ENCODE assay signal across 30 cellular contexts in genomic region chr4:140331245-140331644, GRCh38. TPM values are rescaled to one million over a fixed set of nuclear protein-coding genes. Genes with fewer than 3 reads are reported as not detected.
DNase-seq lines count a peak whose midpoint lies in the region; ATAC-seq lines count a peak whose summit lies in the region.
"Had no signal": no experiment of that assay in that cellular context is flagged by ENCODE, and none has a peak within 500 bp of the region (broad histone marks: within the 10 kb centered on the region; RNA-seq: fewer than 3 reads in every experiment).

No MANE protein-coding gene starts in this region.

- H3K36me3 ChIP-seq in BLaER1: no peaks in the 10 kb centered on the region
- H3K36me3 ChIP-seq: ascending aorta, left lung, Peyer's patch, right atrium auricular region had no signal

- no peak overlapping the region for H3K27ac ChIP-seq in BLaER1
- H3K27ac ChIP-seq: ascending aorta, epithelial cell of prostate, GM23248, left lung, Peyer's patch, right atrium auricular region, testis had no signal

- no peaks in the 10 kb centered on the region for H4K20me1 ChIP-seq in BLaER1

- intact Hi-C loops in left colon (cut with DNase I, micrococcal nuclease): no loop called here

- no peaks in the 10 kb centered on the region for H3K27me3 ChIP-seq in BLaER1
- H3K27me3 ChIP-seq: ascending aorta, left lung, Peyer's patch, right atrium auricular region, testis had no signal

- DNase-seq in KBM-7: peak; percentile 79
- DNase-seq in OCI-M1 (lab: John Stamatoyannopoulos, UW): peak; percentile 90
- no peak for DNase-seq in left colon
- DNase-seq in ACHN: no peak
- DNase-seq: activated B cell treated with CpG ODN at 0.5 μM for 24 hours; activated CD4-positive, alpha-beta T cell treated with anti-CD3 and anti-CD28 coated beads, Interleukin-2, amount 10 ng/mL, durations not matched to agents 7 days and 5 days; activated CD8-positive, alpha-beta memory T cell treated with anti-CD3 and anti-CD28 coated beads, Interleukin-2, amount 10 ng/mL, durations not matched to agents 7 days and 5 days; activated gamma-delta T cell treated with Interleukin-2 at 50 U/mL for 16 hours; activated naive CD8-positive, alpha-beta T cell treated with anti-CD3 and anti-CD28 coated beads, Interleukin-2, amount 10 ng/mL, durations not matched to agents 7 days and 5 days; activated T-cell treated with anti-CD3 and anti-CD28 coated beads, Interleukin-2, amount 50 U/mL, for 4 hours; DMS79; GDM1; GM23248; left lung; mesenchymal stem cell; NCI-H1417 treated with DMSO at 0.1 percent for 48 hours; NCI-H2029 treated with DMSO at 0.1 percent for 48 hours; NK-92 treated with Interleukin-12 subunit alpha and Interleukin-12 subunit beta, amount 100 ng/mL, for 24 hours; Peyer's patch; SHP77; stimulated activated naive CD8-positive, alpha-beta T cell treated with anti-CD3 and anti-CD28 coated beads, Interleukin-15, Interleukin-2, amounts not matched to agents 100 U/mL and 50 U/mL, for 24 hours; T-helper 9 cell; testis had no signal

- in situ Hi-C loops in KBM-7 (cut with MboI; ENCODE audit: low pct_unique_long_range_greater_than_20kb, low sequenced_read_pairs): no loop called here
- in situ Hi-C loops in ACHN (cut with HindIII; ENCODE audit: low pct_ligation_motif_present, low pct_unique_long_range_greater_than_20kb, low sequenced_read_pairs): no loop called here

- no peaks in the 10 kb centered on the region for H3K9me3 ChIP-seq in BLaER1
- H3K9me3 ChIP-seq: ascending aorta, left lung, Peyer's patch, right atrium auricular region, testis had no signal

- peak overlapping the region; percentile 62 for H3K4me2 ChIP-seq in BLaER1
- H3K4me2 ChIP-seq: smooth muscle cell had no signal

- no peak overlapping the region for H3K9ac ChIP-seq in BLaER1
- H3K9ac ChIP-seq: GM23248 had no signal

- H3K4me3 ChIP-seq in BLaER1: no peak overlapping the region
- H3K4me3 ChIP-seq: ascending aorta, GM23248, left lung, Peyer's patch, right atrium auricular region, smooth muscle cell, testis had no signal

- ATAC-seq in left colon (peak; percentile 51), HG03439 (IDR thresholded peaks at IDR 0.05; ENCODE audit: unreplicated experiment) (no peak), GM19397 (IDR thresholded peaks at IDR 0.05; ENCODE audit: unreplicated experiment) (no peak)
- ATAC-seq: activated CD8-positive, alpha-beta memory T cell treated with anti-CD3 and anti-CD28 coated beads, Interleukin-2, amount 10 ng/mL, durations not matched to agents 7 days and 5 days; activated T-cell treated with anti-CD3 and anti-CD28 coated beads, Interleukin-2, amount 50 U/mL, for 4 hours; left lung; stimulated activated naive CD8-positive, alpha-beta T cell treated with anti-CD3 and anti-CD28 coated beads, Interleukin-15, Interleukin-2, amounts not matched to agents 100 U/mL and 50 U/mL, for 24 hours had no signal

- H3K4me1 ChIP-seq in BLaER1: peaks cover 21% of the 10 kb centered on the region
- H3K4me1 ChIP-seq: ascending aorta, left lung, Peyer's patch, right atrium auricular region, testis had no signal

RNA-seq across cellular contexts. Expression of gene SCOC, which starts 42.2 kb away (rescaled TPM):
- 10 to 100 TPM; 49.5 to 55.4 TPM for total RNA-seq in left colon

Comparison
In these comparisons a context has a peak if more than half of its experiments do, and no peak if none do; other contexts are left out.
1. DNase-seq: peak in KBM-7 (single experiment) and OCI-M1 (single experiment); none in left colon (0 of 2) and ACHN (single experiment).